ENCODE assay signal across 11 cellular contexts in genomic region chr21:17463441-17463840, GRCh38. TPM values are rescaled to one million over a fixed set of nuclear protein-coding genes. Genes with fewer than 3 reads are reported as not detected.
DNase-seq lines count a peak whose midpoint lies in the region; ATAC-seq, FAIRE-seq and TF ChIP-seq lines count a peak whose summit lies in the region.
"Had no signal": no experiment of that assay in that cellular context is flagged by ENCODE, and none has a peak within 500 bp of the region (broad histone marks: within the 10 kb centered on the region; RNA-seq: fewer than 3 reads in every experiment).

No MANE protein-coding gene starts in this region.

- H2AFZ ChIP-seq in ACC112 (ENCODE audit: low read length, unreplicated experiment): no peak overlapping the region

- H3K79me2 ChIP-seq in ACC112 (ENCODE audit: control insufficient read depth, insufficient read depth, low read length, unreplicated experiment): no peaks in the 10 kb centered on the region

- H3K27ac ChIP-seq in ACC112 (ENCODE audit: low read depth, low read length): peak overlapping the region; percentile 85
- peak overlapping the region; percentile 77 to 88 (median 82) for H3K27ac ChIP-seq in body of pancreas
- H3K27ac ChIP-seq in small intestine (ENCODE audit: low read depth in 1 of 2, low read length in 1 of 2): no peak overlapping the region

- no peaks in the 10 kb centered on the region for H3K9me3 Mint-ChIP-seq in activated T-cell treated with anti-CD3 and anti-CD28 coated beads, Interleukin-2, amount 50 U/mL, for 72 hours

- TF ChIP-seq POLR2A in body of pancreas (IDR thresholded peaks at IDR 0.05): no peak

- 38 to 49% methylated on average over 4 of the region's 4 CpGs for WGBS in body of pancreas, 2 donors
- WGBS in small intestine, 3 donors: 57 to 69% (median 69%) methylated on average over 4 of the region's 4 CpGs

- no peaks in the 10 kb centered on the region for H3K36me3 Mint-ChIP-seq in activated T-cell treated with anti-CD3 and anti-CD28 coated beads, Interleukin-2, amount 50 U/mL, for 72 hours (ENCODE audit: insufficient read depth in 2 of 2)

- ATAC-seq in HG02852 (IDR thresholded peaks at IDR 0.05; ENCODE audit: unreplicated experiment) (peak; percentile 80), body of pancreas (no peak), left colon (no peak)
- no peak for ATAC-seq in activated T-cell treated with anti-CD3 and anti-CD28 coated beads, Interleukin-2, amount 50 U/mL, for 72 hours (replicated peaks in 1 of 2)

- H3K4me1 Mint-ChIP-seq in activated T-cell treated with anti-CD3 and anti-CD28 coated beads, Interleukin-2, amount 50 U/mL, for 72 hours (ENCODE audit: low read depth): no peaks in the 10 kb centered on the region

- no peak overlapping the region for H3K27ac Mint-ChIP-seq in activated T-cell treated with anti-CD3 and anti-CD28 coated beads, Interleukin-2, amount 50 U/mL, for 72 hours

- H3K27me3 ChIP-seq in ACC112 (ENCODE audit: insufficient read depth, low read length) (no peaks in the 10 kb centered on the region), body of pancreas (no peaks in the 10 kb centered on the region), small intestine (ENCODE audit: control insufficient read depth in 2 of 2, insufficient read depth in 2 of 2, low read length in 2 of 2) (no peaks in the 10 kb centered on the region)
- H3K27me3 ChIP-seq: BE2C had no signal

- H3K36me3 ChIP-seq in ACC112 (ENCODE audit: insufficient read depth, low read length) (no peaks in the 10 kb centered on the region), body of pancreas (replicated peaks in 1 of 2; ENCODE audit: insufficient read depth in 1 of 2, low read depth in 2 of 2) (no peaks in the 10 kb centered on the region), small intestine (ENCODE audit: control insufficient read depth in 2 of 2, insufficient read depth in 2 of 2, low read length in 2 of 2) (no peaks in the 10 kb centered on the region)
- H3K36me3 ChIP-seq: BE2C had no signal

- H3K4me1 ChIP-seq in ACC112 (ENCODE audit: control insufficient read depth, insufficient read depth, low read length, unreplicated experiment) (peaks cover 24% of the 10 kb centered on the region), body of pancreas (peaks cover 54% of the 10 kb centered on the region), small intestine (ENCODE audit: control insufficient read depth in 2 of 2, insufficient read depth in 1 of 2, low read depth in 1 of 2, low read length in 1 of 2) (peaks cover 2 to 3% of the 10 kb centered on the region in 2 donors)
- H3K4me1 ChIP-seq: BE2C had no signal

- FAIRE-seq in small intestine (lab: Jason Lieb, UNC): no peak
- FAIRE-seq: colon had no signal

- H3K4me3 ChIP-seq in ACC112 (ENCODE audit: low read depth, low read length) (no peak overlapping the region), body of pancreas (no peak overlapping the region), small intestine (ENCODE audit: low read depth in 1 of 2, low read length in 2 of 2) (no peak overlapping the region)

- no peak for DNase-seq in body of pancreas
- peak; percentile 87 for DNase-seq in kidney tubule cell (ENCODE audit: low spot score)
- no peak for DNase-seq in T-helper 1 cell
- DNase-seq in activated T-cell treated with anti-CD3 and anti-CD28 coated beads, Interleukin-2, amount 50 U/mL, for 72 hours: no peak
- no peak for DNase-seq in small intestine
- no peak for DNase-seq in left colon
- DNase-seq: BE2C, Karpas-422 had no signal

- H3K9me3 ChIP-seq in body of pancreas: no peaks in the 10 kb centered on the region
- H3K9me3 ChIP-seq in small intestine (ENCODE audit: control insufficient read depth, low read depth): no peaks in the 10 kb centered on the region
- H3K9me3 ChIP-seq: BE2C had no signal

- H3K4me3 Mint-ChIP-seq in activated T-cell treated with anti-CD3 and anti-CD28 coated beads, Interleukin-2, amount 50 U/mL, for 72 hours: no peak overlapping the region

- intact Hi-C loops in body of pancreas (cut with DNase I) (no loop called here), left colon (cut with DNase I, micrococcal nuclease) (no loop called here)

- no peak for TF ChIP-seq CTCF in body of pancreas (IDR thresholded peaks at IDR 0.05)

- H3K27me3 Mint-ChIP-seq in activated T-cell treated with anti-CD3 and anti-CD28 coated beads, Interleukin-2, amount 50 U/mL, for 72 hours (ENCODE audit: low read depth): peaks cover 13% of the 10 kb centered on the region

RNA-seq across cellular contexts. Expression of gene CXADR, which starts 49.4 kb away (rescaled TPM):
- total RNA-seq in body of pancreas (10 to 100 TPM; 28.8 to 41.9 TPM), left colon (10 to 100 TPM; 70.5 to 79.2 TPM)
- total RNA-seq in activated T-cell treated with anti-CD3 and anti-CD28 coated beads, Interleukin-2, amount 50 U/mL, for 72 hours: under 1 TPM; 0.23 to 0.48 TPM
- polyA plus RNA-seq in small intestine: 10 to 100 TPM; 12.5 to 39.2 (median 32.2) TPM

Comparison
In these comparisons a context has a peak if more than half of its experiments do, and no peak if none do; other contexts are left out.
1. H3K27ac ChIP-seq: peak in ACC112 (single experiment) and body of pancreas (4 of 4); none in small intestine (0 of 2).
2. RNA of gene CXADR, which starts 49.4 kb away (total RNA-seq): 70.5 to 79.2 TPM in left colon and 28.8 to 41.9 TPM in body of pancreas; 0.23 to 0.48 TPM in activated T-cell treated with anti-CD3 and anti-CD28 coated beads, Interleukin-2, amount 50 U/mL, for 72 hours; every median in the first group is over 10 times any median in the second.